Comparison of ENCODE assay signal across 17 cellular contexts in genomic region chr2:177474301-177474700, GRCh38.
DNase-seq lines count a peak whose midpoint lies in the region; ATAC-seq, FAIRE-seq and TF ChIP-seq lines count a peak whose summit lies in the region.
"Had no signal": no experiment of that assay in that cellular context is flagged by ENCODE, and none has a peak within 500 bp of the region (broad histone marks: within the 10 kb centered on the region; RNA-seq: fewer than 3 reads in every experiment).

No MANE protein-coding gene starts in this region.

- FAIRE-seq in HepG2 (lab: Jason Lieb, UNC) (no peak), urothelium cell line (lab: Jason Lieb, UNC) (no peak)
- FAIRE-seq: K562 had no signal

- no peak for TF ChIP-seq EP300 in HepG2 (IDR thresholded peaks at IDR 0.05; ENCODE audit: low read depth in 2 of 2, low read length in 2 of 2)
- TF ChIP-seq EP300 in HepG2 (CRISPR knock-in tag; IDR thresholded peaks at IDR 0.05; ENCODE audit: borderline replicate concordance) = no peak

- H3K27ac Mint-ChIP-seq in osteocyte (ENCODE audit: unreplicated experiment) = no peak overlapping the region
- no peak overlapping the region for H3K27ac Mint-ChIP-seq in neural progenitor cell
- H3K27ac Mint-ChIP-seq: CD14-positive monocyte had no signal

- no peak overlapping the region for H3K4me2 ChIP-seq in HepG2 (ENCODE audit: low read depth, low read length)
- H3K4me2 ChIP-seq in neural progenitor cell = no peak overlapping the region

- H3K27ac ChIP-seq in HepG2 (ENCODE audit: extremely low read length, insufficient read depth, low read length) (no peak overlapping the region), right lobe of liver (no peak overlapping the region), RWPE2 (ENCODE audit: poor library complexity, severe bottlenecking) (peak overlapping the region; percentile 23), neural progenitor cell (no peak overlapping the region)

- H3K79me2 ChIP-seq in HepG2 (ENCODE audit: insufficient read depth, low read length) = no peaks in the 10 kb centered on the region
- H3K79me2 ChIP-seq in neural progenitor cell (ENCODE audit: low read depth) = no peaks in the 10 kb centered on the region

- TF ChIP-seq CTCF in HepG2 (CRISPR knock-in tag; IDR thresholded peaks at IDR 0.05) = no peak
- no peak for TF ChIP-seq CTCF in right lobe of liver (IDR thresholded peaks at IDR 0.05)
- TF ChIP-seq CTCF in RWPE2 (IDR thresholded peaks at IDR 0.05; ENCODE audit: poor library complexity, severe bottlenecking) = no peak
- no peak for TF ChIP-seq CTCF in osteocyte (IDR thresholded peaks at IDR 0.05)
- TF ChIP-seq CTCF in neural progenitor cell (IDR thresholded peaks at IDR 0.05) = no peak

- H3K9ac ChIP-seq in HepG2 (ENCODE audit: insufficient read depth, low read depth, low read length) (no peak overlapping the region), neural progenitor cell (no peak overlapping the region)

- DNase-seq in HepG2 (ENCODE audit: low spot score) (no peak), right lobe of liver (no peak), RWPE2 (ENCODE audit: low spot score) (no peak), glomerular visceral epithelial cell (ENCODE audit: extremely low spot score) (peak; percentile 3), urothelium cell line (ENCODE audit: low spot score) (peak; percentile 2), osteocyte (ENCODE audit: extremely low spot score, unreplicated experiment) (no peak), neural progenitor cell (ENCODE audit: low spot score) (no peak)
- DNase-seq in activated CD4-positive, alpha-beta T cell treated with anti-CD3 and anti-CD28 coated beads, Interleukin-2, amount 50 U/mL, for 48 hours = no peak
- DNase-seq: DMS 273 treated with DMSO at 0.1 percent for 48 hours, H7, MV-4-11, NCI-H1417 treated with DMSO at 0.1 percent for 48 hours, NCI-H2029 treated with DMSO at 0.1 percent for 48 hours, NCI-H2171 treated with DMSO at 0.1 percent for 48 hours, NCI-H82 had no signal

- H3K36me3 Mint-ChIP-seq in osteocyte (ENCODE audit: unreplicated experiment) (peaks cover 47% of the 10 kb centered on the region), neural progenitor cell (peaks cover 33% of the 10 kb centered on the region)

- no peaks in the 10 kb centered on the region; the same call in 1 of the 2 replicates for H4K20me1 ChIP-seq in HepG2 (ENCODE audit: insufficient read depth, low read length)
- no peaks in the 10 kb centered on the region for H4K20me1 ChIP-seq in neural progenitor cell (ENCODE audit: low read depth)

- intact Hi-C loops in HepG2 (cut with micrococcal nuclease; ENCODE audit: unreplicated experiment) (no loop called here), right lobe of liver (cut with DNase I) (no loop called here)

- TF ChIP-seq POLR2A in HepG2 (IDR thresholded peaks at IDR 0.05; ENCODE audit: insufficient read depth in 1 of 2, low read depth in 2 of 2, low read length in 2 of 2) (no peak), right lobe of liver (IDR thresholded peaks at IDR 0.05) (no peak)

- H3K4me3 Mint-ChIP-seq in osteocyte (ENCODE audit: unreplicated experiment) = no peak overlapping the region
- H3K4me3 Mint-ChIP-seq in neural progenitor cell = no peak overlapping the region
- H3K4me3 Mint-ChIP-seq: CD14-positive monocyte had no signal

- BruUV-seq in HepG2 (replicated peaks; lab: Mats Ljungman, UMichigan) = no TSS peak

- H3K9me3 Mint-ChIP-seq in osteocyte (ENCODE audit: unreplicated experiment) (peaks cover 42% of the 10 kb centered on the region), neural progenitor cell (peaks cover 14% of the 10 kb centered on the region)

- H3K27me3 ChIP-seq in HepG2 (ENCODE audit: control insufficient read depth in 1 of 2, insufficient read depth in 2 of 2, low read length in 2 of 2) = no peaks in the 10 kb centered on the region
- no peaks in the 10 kb centered on the region for H3K27me3 ChIP-seq in right lobe of liver
- no peaks in the 10 kb centered on the region for H3K27me3 ChIP-seq in RWPE2 (ENCODE audit: insufficient read depth, poor library complexity, severe bottlenecking)
- no peaks in the 10 kb centered on the region for H3K27me3 ChIP-seq in neural progenitor cell

- in situ Hi-C loops in HepG2 (cut with HindIII; ENCODE audit: extremely low pct_ligation_motif_present, low pct_unique_long_range_greater_than_20kb) = no loop called here

- peaks cover 7 to 55% of the 10 kb centered on the region in 2 experiments for H3K36me3 ChIP-seq in HepG2 (replicated peaks in 1 of 2; ENCODE audit: control insufficient read depth in 1 of 2, insufficient read depth in 2 of 2, low read length in 2 of 2)
- peaks cover 0 to 2% (median 0%) of the 10 kb centered on the region in 4 donors for H3K36me3 ChIP-seq in right lobe of liver
- H3K36me3 ChIP-seq in RWPE2 (ENCODE audit: low read depth) = peaks cover 28% of the 10 kb centered on the region
- peaks cover 16% of the 10 kb centered on the region for H3K36me3 ChIP-seq in neural progenitor cell

- H3K9me3 ChIP-seq in HepG2 (ENCODE audit: low read length) = peaks cover 18% of the 10 kb centered on the region
- H3K9me3 ChIP-seq in right lobe of liver = peaks cover 0 to 5% (median 0%) of the 10 kb centered on the region in 4 donors
- no peaks in the 10 kb centered on the region for H3K9me3 ChIP-seq in RWPE2 (ENCODE audit: severe bottlenecking)
- H3K9me3 ChIP-seq in neural progenitor cell (ENCODE audit: low read depth) = peaks cover 9% of the 10 kb centered on the region

- ATAC-seq in HepG2 = no peak
- no peak for ATAC-seq in right lobe of liver
- ATAC-seq in RWPE2 (ENCODE audit: low read depth) = peak; percentile 72
- ATAC-seq: K562 had no signal

- H3K4me1 ChIP-seq in HepG2 (ENCODE audit: insufficient read depth, low read length) (no peaks in the 10 kb centered on the region), right lobe of liver (no peaks in the 10 kb centered on the region), RWPE2 (ENCODE audit: insufficient read depth, poor library complexity, severe bottlenecking) (peaks cover 16% of the 10 kb centered on the region), neural progenitor cell (no peaks in the 10 kb centered on the region)

- H3K27me3 Mint-ChIP-seq in osteocyte (ENCODE audit: unreplicated experiment) (no peaks in the 10 kb centered on the region), neural progenitor cell (ENCODE audit: insufficient read depth, low read depth) (no peaks in the 10 kb centered on the region)

- 96% methylated on average over 4 of the region's 4 CpGs for WGBS in HepG2 (ENCODE audit: low lambda C conversion rate)
- WGBS in right lobe of liver (ENCODE audit: insufficient coverage, low coverage, low lambda C conversion rate, missing lambda C conversion rate) = 92% methylated on average over 3 of the region's 4 CpGs

- H3K4me3 ChIP-seq in HepG2 (replicated peaks in 1 of 3; ENCODE audit: insufficient read depth in 1 of 3, low read depth in 2 of 3, low read length in 3 of 3) (no peak overlapping the region), right lobe of liver (no peak overlapping the region), RWPE2 (ENCODE audit: severe bottlenecking) (no peak overlapping the region), neural progenitor cell (no peak overlapping the region)
- H3K4me3 ChIP-seq: K562 had no signal

- CTCF ChIA-PET in HepG2 (lab: Yijun Ruan, JAX; ENCODE audit: low intra/inter-chr PET ratio, low total read pairs) = no interaction called here

- H3K4me1 Mint-ChIP-seq in osteocyte (ENCODE audit: unreplicated experiment) (peaks cover 18% of the 10 kb centered on the region), neural progenitor cell (no peaks in the 10 kb centered on the region)
- H3K4me1 Mint-ChIP-seq: CD14-positive monocyte had no signal

- no peak overlapping the region for H2AFZ ChIP-seq in HepG2 (ENCODE audit: low read length)
- H2AFZ ChIP-seq in neural progenitor cell (replicated peaks) = no peak overlapping the region

- TF ChIP-seq RAD21 in HepG2 (CRISPR knock-in tag; IDR thresholded peaks at IDR 0.05) = no peak

- no peaks in the 10 kb centered on the region for H3F3A ChIP-seq in neural progenitor cell (ENCODE audit: low read depth)

- POLR2A ChIA-PET in HepG2 (lab: Yijun Ruan, JAX) = no interaction called here

TF ChIP-seq in HepG2, 621 proteins besides CTCF, POLR2A, EP300 and RAD21:
- TF ChIP-seq RBM22 (optimal IDR thresholded peaks at IDR 0.05; ENCODE audit: low read length) (peak; percentile 81), ZNF672 (CRISPR knock-in tag; IDR thresholded peaks at IDR 0.05) (no peak)

Comparison
In these comparisons a context has a peak if more than half of its experiments do, and no peak if none do; other contexts are left out.
1. DNase-seq: peak in glomerular visceral epithelial cell (single experiment) and urothelium cell line (single experiment); none in HepG2 (single experiment), right lobe of liver (0 of 3), RWPE2 (single experiment), osteocyte (single experiment), neural progenitor cell (single experiment) and activated CD4-positive, alpha-beta T cell treated with anti-CD3 and anti-CD28 coated beads, Interleukin-2, amount 50 U/mL, for 48 hours (0 of 2).